Comparison of ENCODE assay signal across 9 cellular contexts in genomic region chr14:96413526-96413925, GRCh38. TPM values are rescaled to one million over a fixed set of nuclear protein-coding genes. Genes with fewer than 3 reads are reported as not detected.
"Had no signal": no experiment of that assay in that cellular context is flagged by ENCODE, and none has a peak within 500 bp of the region (broad histone marks: within the 10 kb centered on the region; RNA-seq: fewer than 3 reads in every experiment).

No MANE protein-coding gene starts in this region.

- H3K4me3 ChIP-seq: HAP-1, K562 had no signal

- ATAC-seq: HCT116 had no signal

- H3K4me1 ChIP-seq: HAP-1 had no signal

- H3K9me3 ChIP-seq: HAP-1 had no signal

- H3K9me3 Mint-ChIP-seq: HFFc6 had no signal

- H3K4me3 Mint-ChIP-seq: HFFc6 had no signal

- H3K36me3 ChIP-seq: HAP-1 had no signal

- DNase-seq: GOT3, H7, HFFc6, IMR-90, KG1 had no signal

- H3K27ac Mint-ChIP-seq: HFFc6 had no signal

RNA-seq across cellular contexts. Expression of gene AK7, which starts 21.6 kb away (rescaled TPM):
- total RNA-seq: HFFc6, HT-29, IMR-90 had no signal
